ENCODE assay signal across 26 cellular contexts in genomic region chr5:98110791-98111190, GRCh38.
DNase-seq lines count a peak whose midpoint lies in the region; ATAC-seq, FAIRE-seq and TF ChIP-seq lines count a peak whose summit lies in the region.
"Had no signal": no experiment of that assay in that cellular context is flagged by ENCODE, and none has a peak within 500 bp of the region (broad histone marks: within the 10 kb centered on the region; RNA-seq: fewer than 3 reads in every experiment).

No MANE protein-coding gene starts in this region.

- no peak overlapping the region for H2AFZ ChIP-seq in astrocyte (ENCODE audit: low read depth, low read length)
- H2AFZ ChIP-seq in osteoblast (ENCODE audit: low read length) = no peak overlapping the region

- H3K4me1 ChIP-seq in astrocyte (ENCODE audit: insufficient read depth, low read length) (peaks cover 36% of the 10 kb centered on the region), osteoblast (ENCODE audit: insufficient read depth, low read length) (peaks cover 52% of the 10 kb centered on the region)
- H3K4me1 ChIP-seq: BE2C, HAP-1, pancreas, testis had no signal

- H3K27me3 ChIP-seq in astrocyte (ENCODE audit: insufficient read depth, low read length) (no peaks in the 10 kb centered on the region), osteoblast (ENCODE audit: insufficient read depth, low read length) (no peaks in the 10 kb centered on the region)
- H3K27me3 ChIP-seq: BE2C, pancreas, testis had no signal

- H3K4me3 ChIP-seq in astrocyte (ENCODE audit: insufficient read depth, low read depth, low read length) (no peak overlapping the region), osteoblast (ENCODE audit: insufficient read depth, low read length) (no peak overlapping the region)
- H3K4me3 ChIP-seq: HAP-1, pancreas, testis had no signal

- DNase-seq in Daoy (ENCODE audit: low read depth) = peak; percentile 20
- DNase-seq in NCI-H82 (lab: John Stamatoyannopoulos, UW) = peak; percentile 80
- DNase-seq in astrocyte (ENCODE audit: low read depth) = no peak
- DNase-seq in osteoblast (ENCODE audit: insufficient read length, low spot score, missing footprints) = no peak
- no peak for DNase-seq in activated CD4-positive, alpha-beta T cell treated with anti-CD3 and anti-CD28 coated beads, Interleukin-2, amount 50 U/mL, for 48 hours
- DNase-seq in SHP77 (lab: John Stamatoyannopoulos, UW) = no peak
- no peak for DNase-seq in activated CD4-positive, alpha-beta T cell treated with anti-CD3 and anti-CD28 coated beads, Interleukin-2, amount 10 ng/mL, durations not matched to agents 24 days and 14 days
- DNase-seq: activated CD4-positive, alpha-beta T cell treated with anti-CD3 and anti-CD28 coated beads for 1 hour; activated CD8-positive, alpha-beta T cell treated with anti-CD3 and anti-CD28 coated beads, Interleukin-2, amount 10 ng/mL, durations not matched to agents 7 days and 5 days; amygdala; BE2C; CD8-positive, alpha-beta T cell; glutamatergic neuron; pancreas; stimulated activated CD4-positive, alpha-beta T cell treated with anti-CD3 and anti-CD28 coated beads, Interleukin-1b, Interleukin-23, amount 100 ng/mL, for 48 hours; testis had no signal

- no peaks in the 10 kb centered on the region for H3K27me3 Mint-ChIP-seq in astrocyte (ENCODE audit: low read depth, unreplicated experiment)
- no peaks in the 10 kb centered on the region for H3K27me3 Mint-ChIP-seq in activated CD4-positive, alpha-beta T cell treated with anti-CD3 and anti-CD28 coated beads, Interleukin-2, amount 10 ng/mL, durations not matched to agents 24 days and 14 days
- H3K27me3 Mint-ChIP-seq: activated naive CD4-positive, alpha-beta T cell treated with anti-CD3 and anti-CD28 coated beads, Interleukin-2, amount 50 U/mL, for 24 hours had no signal

- peaks cover 35% of the 10 kb centered on the region for H3K4me1 Mint-ChIP-seq in astrocyte (ENCODE audit: low read depth, unreplicated experiment)
- no peaks in the 10 kb centered on the region for H3K4me1 Mint-ChIP-seq in activated CD4-positive, alpha-beta T cell treated with anti-CD3 and anti-CD28 coated beads, Interleukin-2, amount 10 ng/mL, durations not matched to agents 24 days and 14 days
- H3K4me1 Mint-ChIP-seq: activated naive CD4-positive, alpha-beta T cell treated with anti-CD3 and anti-CD28 coated beads, Interleukin-2, amount 50 U/mL, for 24 hours; activated T-helper 17 cell treated with anti-CD3 and anti-CD28 coated beads, Interleukin-2, amount 50 U/mL, for 72 hours; memory B cell had no signal

- H3K79me2 ChIP-seq in astrocyte (ENCODE audit: insufficient read depth, low read length) (no peaks in the 10 kb centered on the region), osteoblast (ENCODE audit: insufficient read depth, low read length) (no peaks in the 10 kb centered on the region)

- peak overlapping the region; percentile 80 for H3K4me2 ChIP-seq in astrocyte (ENCODE audit: low read length)
- H3K4me2 ChIP-seq in osteoblast (ENCODE audit: insufficient read depth, low read length) = peak overlapping the region; percentile 78

- peaks cover 6% of the 10 kb centered on the region for H3K9me3 Mint-ChIP-seq in astrocyte (ENCODE audit: unreplicated experiment)
- no peaks in the 10 kb centered on the region for H3K9me3 Mint-ChIP-seq in activated CD4-positive, alpha-beta T cell treated with anti-CD3 and anti-CD28 coated beads, Interleukin-2, amount 10 ng/mL, durations not matched to agents 24 days and 14 days
- H3K9me3 Mint-ChIP-seq: activated naive CD4-positive, alpha-beta T cell treated with anti-CD3 and anti-CD28 coated beads, Interleukin-2, amount 50 U/mL, for 24 hours; activated T-helper 17 cell treated with anti-CD3 and anti-CD28 coated beads, Interleukin-2, amount 50 U/mL, for 72 hours; CD8-positive, alpha-beta T cell; stimulated activated naive CD8-positive, alpha-beta T cell treated with anti-CD3 and anti-CD28 coated beads, Interleukin-15, Interleukin-2, amounts not matched to agents 100 ng/mL and 50 ng/mL, for 24 hours had no signal

- intact Hi-C loops in activated CD4-positive, alpha-beta T cell treated with anti-CD3 and anti-CD28 coated beads, Interleukin-2, amount 10 ng/mL, durations not matched to agents 24 days and 14 days (cut with micrococcal nuclease) = no loop called here

- H3K9me3 ChIP-seq in astrocyte (ENCODE audit: insufficient read depth, low read depth, low read length) (no peaks in the 10 kb centered on the region), osteoblast (ENCODE audit: low read depth, low read length) (no peaks in the 10 kb centered on the region)
- H3K9me3 ChIP-seq: BE2C, HAP-1, pancreas, testis had no signal

- H3K4me3 Mint-ChIP-seq in astrocyte (ENCODE audit: unreplicated experiment) = no peak overlapping the region
- no peak overlapping the region for H3K4me3 Mint-ChIP-seq in activated CD4-positive, alpha-beta T cell treated with anti-CD3 and anti-CD28 coated beads, Interleukin-2, amount 10 ng/mL, durations not matched to agents 24 days and 14 days
- H3K4me3 Mint-ChIP-seq: activated CD8-positive, alpha-beta T cell treated with anti-CD3 and anti-CD28 coated beads, Interleukin-2, amount 10 ng/mL, durations not matched to agents 7 days and 5 days; activated naive CD4-positive, alpha-beta T cell treated with anti-CD3 and anti-CD28 coated beads, Interleukin-2, amount 50 U/mL, for 24 hours; activated T-helper 17 cell treated with anti-CD3 and anti-CD28 coated beads, Interleukin-2, amount 50 U/mL, for 72 hours; CD8-positive, alpha-beta T cell; memory B cell; stimulated activated naive CD8-positive, alpha-beta T cell treated with anti-CD3 and anti-CD28 coated beads, Interleukin-15, Interleukin-2, amounts not matched to agents 100 ng/mL and 50 ng/mL, for 24 hours had no signal

- H3K9ac ChIP-seq in astrocyte (ENCODE audit: low read length) = peak overlapping the region; percentile 91

- no peak for ATAC-seq in HG02571 (IDR thresholded peaks at IDR 0.05; ENCODE audit: unreplicated experiment)
- ATAC-seq: activated CD8-positive, alpha-beta T cell treated with anti-CD3 and anti-CD28 coated beads, Interleukin-2, amount 10 ng/mL, durations not matched to agents 7 days and 5 days; activated T-helper 17 cell treated with anti-CD3 and anti-CD28 coated beads, Interleukin-2, amount 50 U/mL, for 72 hours; CD8-positive, alpha-beta T cell; HepG2; left lobe of liver; pancreas had no signal

- H3K27ac Mint-ChIP-seq in astrocyte (ENCODE audit: unreplicated experiment) = peak overlapping the region; percentile 56
- no peak overlapping the region for H3K27ac Mint-ChIP-seq in activated CD4-positive, alpha-beta T cell treated with anti-CD3 and anti-CD28 coated beads, Interleukin-2, amount 10 ng/mL, durations not matched to agents 24 days and 14 days
- H3K27ac Mint-ChIP-seq: activated CD8-positive, alpha-beta T cell treated with anti-CD3 and anti-CD28 coated beads, Interleukin-2, amount 10 ng/mL, durations not matched to agents 7 days and 5 days; activated naive CD4-positive, alpha-beta T cell treated with anti-CD3 and anti-CD28 coated beads, Interleukin-2, amount 50 U/mL, for 24 hours; activated T-helper 17 cell treated with anti-CD3 and anti-CD28 coated beads, Interleukin-2, amount 50 U/mL, for 72 hours; CD8-positive, alpha-beta T cell; memory B cell; stimulated activated naive CD8-positive, alpha-beta T cell treated with anti-CD3 and anti-CD28 coated beads, Interleukin-15, Interleukin-2, amounts not matched to agents 100 ng/mL and 50 ng/mL, for 24 hours had no signal

- H4K20me1 ChIP-seq in astrocyte (ENCODE audit: insufficient read depth, low read length) = no peaks in the 10 kb centered on the region
- no peaks in the 10 kb centered on the region for H4K20me1 ChIP-seq in osteoblast (ENCODE audit: insufficient read depth, low read length)

- H3K27ac ChIP-seq in astrocyte (ENCODE audit: low read depth, low read length) (peak overlapping the region; percentile 99), osteoblast (ENCODE audit: low read depth, low read length) (peak overlapping the region; percentile 99)
- H3K27ac ChIP-seq: pancreas, testis had no signal

- no peaks in the 10 kb centered on the region for H3K36me3 ChIP-seq in astrocyte (ENCODE audit: insufficient read depth, low read length)
- no peaks in the 10 kb centered on the region for H3K36me3 ChIP-seq in osteoblast (ENCODE audit: insufficient read depth, low read length)
- H3K36me3 ChIP-seq: BE2C, HAP-1, pancreas had no signal

- no peaks in the 10 kb centered on the region for H3K36me3 Mint-ChIP-seq in astrocyte (ENCODE audit: low read depth, unreplicated experiment)
- H3K36me3 Mint-ChIP-seq in activated CD4-positive, alpha-beta T cell treated with anti-CD3 and anti-CD28 coated beads, Interleukin-2, amount 10 ng/mL, durations not matched to agents 24 days and 14 days (ENCODE audit: low read depth) = no peaks in the 10 kb centered on the region
- H3K36me3 Mint-ChIP-seq: activated naive CD4-positive, alpha-beta T cell treated with anti-CD3 and anti-CD28 coated beads, Interleukin-2, amount 50 U/mL, for 24 hours; CD8-positive, alpha-beta T cell; memory B cell had no signal

- FAIRE-seq in astrocyte (lab: Jason Lieb, UNC) = no peak
- FAIRE-seq: colon, GM12891, HepG2, pancreas had no signal

- TF ChIP-seq CTCF in astrocyte (IDR thresholded peaks at IDR 0.05; ENCODE audit: insufficient read depth, low read depth, low read length) = no peak
- no peak for TF ChIP-seq CTCF in osteoblast (IDR thresholded peaks at IDR 0.05; ENCODE audit: extremely low read depth, low read depth, low read length)

Comparison
In these comparisons a context has a peak if more than half of its experiments do, and no peak if none do; other contexts are left out.
1. DNase-seq: peak in Daoy (single experiment) and NCI-H82 (single experiment); none in astrocyte (single experiment), osteoblast (single experiment), activated CD4-positive, alpha-beta T cell treated with anti-CD3 and anti-CD28 coated beads, Interleukin-2, amount 50 U/mL, for 48 hours (0 of 2), SHP77 (0 of 2) and activated CD4-positive, alpha-beta T cell treated with anti-CD3 and anti-CD28 coated beads, Interleukin-2, amount 10 ng/mL, durations not matched to agents 24 days and 14 days (single experiment).